11 cellular contexts compared by ENCODE assay signal in genomic region chr10:13816195-13816926, GRCh38.
DNase-seq lines count a peak whose midpoint lies in the region; ATAC-seq and TF ChIP-seq lines count a peak whose summit lies in the region.
"Had no signal": no experiment of that assay in that cellular context is flagged by ENCODE, and none has a peak within 500 bp of the region (broad histone marks: within the 10 kb centered on the region; RNA-seq: fewer than 3 reads in every experiment).

No MANE protein-coding gene starts in this region.

- H4K20me1 ChIP-seq in MM.1S (ENCODE audit: insufficient read depth, low read length), result no peaks in the 10 kb centered on the region

- peaks cover 0 to 8% (median 0%) of the 10 kb centered on the region in 3 donors for H3K27me3 ChIP-seq in stomach
- no peaks in the 10 kb centered on the region for H3K27me3 ChIP-seq in MM.1S (replicated peaks; ENCODE audit: insufficient read depth, low read length)

- H3K27ac ChIP-seq in stomach (peak overlapping the region in 4 of 5 donors; percentile 13 to 61 (median 40)), MM.1S (ENCODE audit: low read length) (no peak overlapping the region)
- H3K27ac ChIP-seq: HL-60, SK-N-MC had no signal

- TF ChIP-seq EP300 in stomach (IDR thresholded peaks at IDR 0.05), result no peak

- H3K4me3 ChIP-seq in LNCaP clone FGC (ENCODE audit: low read depth, low read length), result no peak overlapping the region
- no peak overlapping the region for H3K4me3 ChIP-seq in stomach
- no peak overlapping the region for H3K4me3 ChIP-seq in MM.1S (ENCODE audit: low read length)
- H3K4me3 ChIP-seq: SK-N-MC had no signal

- peaks cover 4 to 30% (median 17%) of the 10 kb centered on the region in 4 donors for H3K4me1 ChIP-seq in stomach
- H3K4me1 ChIP-seq in MM.1S (ENCODE audit: low read length), result no peaks in the 10 kb centered on the region

- intact Hi-C loops in cardiac septum (cut with DNase I) (no loop called here), stomach (cut with DNase I; ENCODE audit: low total_unique reads) (no loop called here)

- no peak for ATAC-seq in HG03280 (IDR thresholded peaks at IDR 0.05; ENCODE audit: unreplicated experiment)

- no peak for TF ChIP-seq POLR2A in stomach (IDR thresholded peaks at IDR 0.05)

- DNase-seq in LNCaP clone FGC (ENCODE audit: low read depth), result peak; percentile 99
- peak; percentile 25 for DNase-seq in amniotic epithelial cell (ENCODE audit: low read depth)
- DNase-seq in cardiac septum (ENCODE audit: low spot score), result peak; percentile 81
- DNase-seq in stomach, result peak; percentile 88
- DNase-seq in NOMO-1 treated with DMSO at 0.1 percent for 48 hours (lab: John Stamatoyannopoulos, UW; ENCODE audit: unreplicated experiment), result no peak
- DNase-seq in MM.1S, result no peak
- DNase-seq in activated CD4-positive, alpha-beta T cell treated with anti-CD3 and anti-CD28 coated beads, Interleukin-2, amount 50 U/mL, for 48 hours, result no peak

- WGBS in stomach, 5 donors, result 30 to 35% (median 34%) methylated on average over 7 of the region's 7 CpGs

- H3K4me2 ChIP-seq in MM.1S (ENCODE audit: low read depth, low read length), result no peak overlapping the region

- H3K9me3 ChIP-seq in stomach, result no peaks in the 10 kb centered on the region
- H3K9me3 ChIP-seq in MM.1S (replicated peaks; ENCODE audit: insufficient read depth, low read length), result no peaks in the 10 kb centered on the region
- H3K9me3 ChIP-seq: neutrophil had no signal

- no peaks in the 10 kb centered on the region for H3K79me2 ChIP-seq in MM.1S (ENCODE audit: low read length)

- no peak for TF ChIP-seq CTCF in LNCaP clone FGC (IDR thresholded peaks at IDR 0.05; ENCODE audit: control insufficient read depth, extremely low read depth, insufficient read depth)
- no peak for TF ChIP-seq CTCF in stomach (IDR thresholded peaks at IDR 0.05)
- TF ChIP-seq CTCF in MM.1S (IDR thresholded peaks at IDR 0.05; ENCODE audit: low read length), result no peak

- H3K9ac ChIP-seq in MM.1S (ENCODE audit: low read length), result no peak overlapping the region

- H2AFZ ChIP-seq in MM.1S (ENCODE audit: low read length), result no peak overlapping the region

- H3K36me3 ChIP-seq in stomach (no peaks in the 10 kb centered on the region), MM.1S (replicated peaks; ENCODE audit: insufficient read depth, low read length) (no peaks in the 10 kb centered on the region)
- H3K36me3 ChIP-seq: neutrophil had no signal

- H3K9me2 ChIP-seq in MM.1S (replicated peaks; ENCODE audit: insufficient read depth, low read length), result no peaks in the 10 kb centered on the region

- no peaks in the 10 kb centered on the region for H3F3A ChIP-seq in MM.1S (ENCODE audit: insufficient read depth, low read length)

Comparison
In these comparisons a context has a peak if more than half of its experiments do, and no peak if none do; other contexts are left out.
1. DNase-seq: peak in LNCaP clone FGC (single experiment), amniotic epithelial cell (single experiment), cardiac septum (single experiment) and stomach (single experiment); none in NOMO-1 treated with DMSO at 0.1 percent for 48 hours (single experiment), MM.1S (single experiment) and activated CD4-positive, alpha-beta T cell treated with anti-CD3 and anti-CD28 coated beads, Interleukin-2, amount 50 U/mL, for 48 hours (0 of 2).